Comparison of ENCODE assay signal across 22 cellular contexts in the genomic region with DNA sequence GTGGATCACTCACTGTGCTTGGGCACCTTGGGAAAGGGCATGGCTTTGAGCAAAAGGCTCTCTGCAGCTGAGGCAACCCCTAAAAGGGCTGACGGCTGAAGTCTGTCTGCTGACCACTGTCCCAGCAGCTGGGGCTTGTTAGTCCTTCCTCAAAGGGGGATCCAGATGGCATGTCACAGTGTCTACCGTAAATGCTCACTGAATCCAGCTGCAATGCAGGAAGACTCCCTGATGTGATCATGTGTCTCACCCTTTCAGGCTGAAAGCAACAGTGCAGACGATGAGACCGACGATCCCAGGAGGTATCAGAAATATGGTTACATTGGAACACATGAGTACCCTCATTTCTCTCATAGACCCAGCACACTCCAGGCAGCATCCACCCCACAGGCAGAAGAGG. TPM values are rescaled to one million over a fixed set of nuclear protein-coding genes. Genes with fewer than 3 reads are reported as not detected.
"Had no signal": no experiment of that assay in that cellular context is flagged by ENCODE, and none has a peak within 500 bp of the region (broad histone marks: within the 10 kb centered on the region; RNA-seq: fewer than 3 reads in every experiment).

No MANE protein-coding gene starts in this region.

- H3K4me3 ChIP-seq: colonic mucosa, dorsolateral prefrontal cortex, esophagus muscularis mucosa, gastroesophageal sphincter, heart left ventricle, hepatocyte, left lung, lower lobe of right lung had no signal

- DNase-seq: colonic mucosa; dermis blood vessel endothelial cell; dorsolateral prefrontal cortex; effector CD4-positive, alpha-beta T cell; effector memory CD4-positive, alpha-beta T cell; foreskin keratinocyte; heart left ventricle; hypothalamus; immature natural killer cell; islet precursor cell; kidney; kidney glomerular epithelial cell; left colon; left lung; left ventricle myocardium superior; lower lobe of right lung; mesendoderm; midbrain; naive thymus-derived CD4-positive, alpha-beta T cell had no signal

- H3K9me3 ChIP-seq: colonic mucosa, lower lobe of right lung had no signal

- H3K27me3 ChIP-seq: colonic mucosa, esophagus muscularis mucosa, foreskin keratinocyte, gastroesophageal sphincter, heart left ventricle, hepatocyte, left lung had no signal

- H3K27ac ChIP-seq: colonic mucosa, dorsolateral prefrontal cortex, esophagus muscularis mucosa, foreskin keratinocyte, gastroesophageal sphincter, heart left ventricle, hepatocyte, left lung, lower lobe of right lung had no signal

- ATAC-seq: foreskin keratinocyte; gastroesophageal sphincter; heart left ventricle; left colon; left lung; left ventricle myocardium superior; lower lobe of right lung; naive thymus-derived CD4-positive, alpha-beta T cell had no signal

- H2AFZ ChIP-seq: hepatocyte had no signal

- H3K4me1 ChIP-seq: colonic mucosa, foreskin keratinocyte, heart left ventricle, left lung, lower lobe of right lung had no signal

- H3K4me2 ChIP-seq: hepatocyte had no signal

RNA-seq across cellular contexts. Expression of a gene that starts 59.2 kb away (rescaled TPM):
- polyA plus RNA-seq: hepatocyte had no signal
